Comparison of ENCODE assay signal across 19 cellular contexts in the genomic region with DNA sequence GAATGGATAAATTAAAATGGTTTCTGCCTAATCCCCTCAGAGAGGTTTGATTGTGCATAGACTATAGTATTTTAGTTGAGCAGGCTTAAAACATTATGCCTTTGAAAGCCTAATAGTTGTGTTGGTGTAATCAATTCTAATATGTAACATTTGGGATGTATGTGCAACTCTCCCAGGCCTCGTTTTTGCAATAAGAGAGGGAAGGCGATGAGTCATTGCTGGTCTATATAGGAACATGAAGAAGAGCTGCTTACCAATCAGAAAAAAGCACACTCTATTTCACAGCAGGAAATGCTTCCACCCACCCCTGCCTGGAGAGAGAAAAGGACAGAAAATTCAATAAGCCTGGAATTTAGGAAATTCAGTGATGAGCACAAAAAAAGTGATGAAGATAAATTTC.
"Had no signal": no experiment of that assay in that cellular context is flagged by ENCODE, and none has a peak within 500 bp of the region (broad histone marks: within the 10 kb centered on the region; RNA-seq: fewer than 3 reads in every experiment).

No MANE protein-coding gene starts in this region.

- H3K4me1 ChIP-seq: colonic mucosa, heart right ventricle, upper lobe of right lung had no signal

- H3K4me3 Mint-ChIP-seq: activated naive CD8-positive, alpha-beta T cell treated with anti-CD3 and anti-CD28 coated beads for 36 hours; activated T-helper 1 cell treated with anti-CD3 and anti-CD28 coated beads, Interleukin-12 subunit alpha, Interleukin-12 subunit beta, Interleukin-2, Interleukin-4 antibody, amounts not matched to agents 30 ng/mL and 10 ng/mL and 1 ng/mL, durations not matched to agents 14 hours and 24 hours and 36 hours; natural killer cell had no signal

- H3K4me1 Mint-ChIP-seq: activated naive CD8-positive, alpha-beta T cell treated with anti-CD3 and anti-CD28 coated beads for 36 hours; natural killer cell had no signal

- H3K27me3 Mint-ChIP-seq: activated naive CD8-positive, alpha-beta T cell treated with anti-CD3 and anti-CD28 coated beads for 36 hours had no signal

- H3K36me3 ChIP-seq: colonic mucosa, heart right ventricle, upper lobe of right lung had no signal

- DNase-seq: activated CD4-positive, alpha-beta T cell treated with anti-CD3 and anti-CD28 coated beads, Interleukin-2, amount 50 U/mL, for 4 hours; activated CD4-positive, CD25-positive, alpha-beta regulatory T cell treated with anti-CD3 and anti-CD28 coated beads, Interleukin-2, amount 50 U/mL, for 72 hours; activated naive CD4-positive, alpha-beta T cell; activated naive CD8-positive, alpha-beta T cell treated with anti-CD3 and anti-CD28 coated beads for 36 hours; amygdala; central memory CD4-positive, alpha-beta T cell; colonic mucosa; heart right ventricle; natural killer cell; nucleus accumbens; retina; stimulated activated CD4-positive, alpha-beta T cell treated with anti-CD3 and anti-CD28 coated beads, Interleukin-12 subunit alpha, Interleukin-12 subunit beta, amount 100 ng/mL, for 4 hours; stimulated activated CD4-positive, alpha-beta T cell treated with anti-CD3 and anti-CD28 coated beads, Interleukin-1b, Interleukin-23, amount 100 ng/mL, for 48 hours; stimulated activated CD8-positive, alpha-beta memory T cell treated with anti-CD3 and anti-CD28 coated beads, Interleukin-4, amount 100 ng/mL, for 48 hours; stimulated activated naive CD4-positive, alpha-beta T cell; T-helper 2 cell; upper lobe of right lung had no signal

- H3K27me3 ChIP-seq: colonic mucosa, heart right ventricle, upper lobe of right lung had no signal

- H3K36me3 Mint-ChIP-seq: natural killer cell had no signal

- H3K9me3 ChIP-seq: colonic mucosa, heart right ventricle, upper lobe of right lung had no signal

- ATAC-seq: heart right ventricle, natural killer cell, upper lobe of right lung had no signal

- H3K27ac Mint-ChIP-seq: activated naive CD8-positive, alpha-beta T cell treated with anti-CD3 and anti-CD28 coated beads for 36 hours; activated T-helper 1 cell treated with anti-CD3 and anti-CD28 coated beads, Interleukin-12 subunit alpha, Interleukin-12 subunit beta, Interleukin-2, Interleukin-4 antibody, amounts not matched to agents 30 ng/mL and 10 ng/mL and 1 ng/mL, durations not matched to agents 14 hours and 24 hours and 36 hours; natural killer cell had no signal

- H3K27ac ChIP-seq: colonic mucosa, heart right ventricle, upper lobe of right lung, VCaP had no signal

- H3K4me3 ChIP-seq: colonic mucosa, heart right ventricle, upper lobe of right lung had no signal
